In the genomic region with DNA sequence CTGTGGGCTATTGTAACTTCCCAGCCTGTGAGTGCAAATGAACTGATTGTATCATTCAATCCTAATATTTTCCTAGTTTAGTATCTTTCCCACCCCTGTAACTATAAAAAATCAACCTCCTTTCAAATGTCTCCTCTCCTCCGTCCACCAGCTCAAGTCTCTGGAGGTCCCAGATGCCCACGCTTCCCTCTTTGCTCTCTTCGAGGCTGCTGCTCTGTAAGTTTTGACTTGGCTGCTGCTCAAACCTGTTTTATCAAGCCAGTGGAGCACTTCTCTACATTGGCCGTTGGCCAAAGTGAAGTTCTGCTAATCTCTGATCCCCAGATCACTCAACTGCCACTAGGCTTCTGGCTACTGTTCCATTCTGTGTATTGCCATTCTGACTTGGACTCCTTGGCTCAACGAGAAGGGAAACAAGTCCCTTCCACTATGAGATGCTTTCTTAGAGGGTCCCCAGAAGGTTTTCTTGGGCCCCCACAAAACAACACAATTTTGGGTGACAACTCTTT, we compare ENCODE assay signal across 12 cellular contexts.
DNase-seq lines count a peak whose midpoint lies in the region; ATAC-seq, FAIRE-seq and TF ChIP-seq lines count a peak whose summit lies in the region.
"Had no signal": no experiment of that assay in that cellular context is flagged by ENCODE, and none has a peak within 500 bp of the region (broad histone marks: within the 10 kb centered on the region; RNA-seq: fewer than 3 reads in every experiment).

No MANE protein-coding gene starts in this region.

- TF ChIP-seq POLR2A in body of pancreas (IDR thresholded peaks at IDR 0.05), result no peak
- no peak for TF ChIP-seq POLR2A in gastroesophageal sphincter (IDR thresholded peaks at IDR 0.05)

- no peak for FAIRE-seq in frontal cortex (lab: Jason Lieb, UNC)
- FAIRE-seq: endometrium had no signal

- H3K4me3 ChIP-seq in body of pancreas (no peak overlapping the region), upper lobe of right lung (no peak overlapping the region), gastroesophageal sphincter (no peak overlapping the region)
- H3K4me3 ChIP-seq: adrenal gland had no signal

- no peak for TF ChIP-seq EP300 in gastroesophageal sphincter (IDR thresholded peaks at IDR 0.05)

- no peak for DNase-seq in Right ventricle myocardium inferior (ENCODE audit: missing footprints)
- DNase-seq in cardiac septum (ENCODE audit: low spot score), result no peak
- peak in 3 of 4 donors; percentile 9 to 21 (median 12) for DNase-seq in body of pancreas
- DNase-seq in upper lobe of right lung, result no peak
- DNase-seq in frontal cortex (ENCODE audit: low spot score in 2 of 2), result no peak
- DNase-seq: activated CD4-positive, alpha-beta T cell treated with anti-CD3 and anti-CD28 coated beads, Interleukin-2, amount 10 ng/mL, durations not matched to agents 24 days and 14 days had no signal

- ATAC-seq in Right ventricle myocardium inferior (peak; percentile 73), HG03469 (IDR thresholded peaks at IDR 0.05; ENCODE audit: unreplicated experiment) (peak; percentile 57), body of pancreas (no peak), upper lobe of right lung (peak; percentile 50), GM21786 (IDR thresholded peaks at IDR 0.05; ENCODE audit: unreplicated experiment) (no peak), gastroesophageal sphincter (no peak)
- ATAC-seq: HCT116 had no signal

- H3K9me3 ChIP-seq in body of pancreas (no peaks in the 10 kb centered on the region), upper lobe of right lung (no peaks in the 10 kb centered on the region), gastroesophageal sphincter (no peaks in the 10 kb centered on the region)
- H3K9me3 ChIP-seq: adrenal gland had no signal

- H3K27me3 ChIP-seq in body of pancreas (no peaks in the 10 kb centered on the region), upper lobe of right lung (no peaks in the 10 kb centered on the region), gastroesophageal sphincter (no peaks in the 10 kb centered on the region)

- intact Hi-C loops in Right ventricle myocardium inferior (cut with DNase I) (loop anchor here (10.0 kb wide), 1 partner anchor 133 kb away; no protein-coding TSS in a partner anchor), cardiac septum (cut with DNase I) (no loop called here), body of pancreas (cut with DNase I) (no loop called here), upper lobe of right lung (cut with DNase I) (no loop called here)

- no peak for TF ChIP-seq CTCF in body of pancreas (IDR thresholded peaks at IDR 0.05)
- TF ChIP-seq CTCF in upper lobe of right lung (IDR thresholded peaks at IDR 0.05), result no peak
- TF ChIP-seq CTCF in gastroesophageal sphincter (IDR thresholded peaks at IDR 0.05), result no peak

- 31 to 43% methylated on average over 5 of the region's 5 CpGs for WGBS in body of pancreas, 2 donors
- 42 to 55% methylated on average over 2 to 5 of the region's 5 CpGs for WGBS in gastroesophageal sphincter (ENCODE audit: low coverage in 1 of 2), 2 donors

- H3K4me1 ChIP-seq in body of pancreas, result peaks cover 3% of the 10 kb centered on the region
- no peaks in the 10 kb centered on the region for H3K4me1 ChIP-seq in upper lobe of right lung
- H3K4me1 ChIP-seq in gastroesophageal sphincter, result no peaks in the 10 kb centered on the region

- no peaks in the 10 kb centered on the region for H3K36me3 ChIP-seq in body of pancreas (replicated peaks in 1 of 2; ENCODE audit: insufficient read depth in 1 of 2, low read depth in 2 of 2)
- no peaks in the 10 kb centered on the region for H3K36me3 ChIP-seq in upper lobe of right lung
- no peaks in the 10 kb centered on the region for H3K36me3 ChIP-seq in gastroesophageal sphincter
- H3K36me3 ChIP-seq: adrenal gland had no signal

- H3K27ac ChIP-seq in body of pancreas, result no peak overlapping the region
- H3K27ac ChIP-seq in upper lobe of right lung, result no peak overlapping the region
- no peak overlapping the region for H3K27ac ChIP-seq in gastroesophageal sphincter
- H3K27ac ChIP-seq: adrenal gland had no signal

Comparison
In these comparisons a context has a peak if more than half of its experiments do, and no peak if none do; other contexts are left out.
1. ATAC-seq: peak in Right ventricle myocardium inferior (single experiment), HG03469 (single experiment) and upper lobe of right lung (single experiment); none in body of pancreas (single experiment), GM21786 (single experiment) and gastroesophageal sphincter (single experiment).
2. DNase-seq: peak in body of pancreas (3 of 4); none in Right ventricle myocardium inferior (single experiment), cardiac septum (single experiment), upper lobe of right lung (single experiment) and frontal cortex (0 of 2).